In genomic region chr20:57450419-57450818, GRCh38 we compare ENCODE assay signal across 8 cellular contexts. TPM values are rescaled to one million over a fixed set of nuclear protein-coding genes. Genes with fewer than 3 reads are reported as not detected.
A peak's percentile ranks its signal among the peaks of the same experiment; 100 is the strongest.
DNase-seq lines count a peak whose midpoint lies in the region; ATAC-seq and TF ChIP-seq lines count a peak whose summit lies in the region.

No MANE protein-coding gene starts in this region.

- TF ChIP-seq CTCF in Peyer's patch (IDR thresholded peaks at IDR 0.05): no peak

- no peaks in the 10 kb centered on the region for H3K36me3 ChIP-seq in Peyer's patch

- no peaks in the 10 kb centered on the region for H3K9me3 ChIP-seq in Peyer's patch

- no peak overlapping the region for H3K27ac Mint-ChIP-seq in T-helper 2 cell treated with Interferon-gamma antibody and Interleukin-4, amounts not matched to agents 5 μg/mL and 100 μg/mL, for 36 hours
- H3K27ac Mint-ChIP-seq in immature natural killer cell: peak overlapping the region; percentile 42 to 94 (median 66)

- H3K4me3 ChIP-seq in Peyer's patch: no peak overlapping the region

- peaks cover 36% of the 10 kb centered on the region for H3K27me3 Mint-ChIP-seq in T-helper 2 cell treated with Interferon-gamma antibody and Interleukin-4, amounts not matched to agents 5 μg/mL and 100 μg/mL, for 36 hours (ENCODE audit: low read depth)
- H3K27me3 Mint-ChIP-seq in immature natural killer cell (ENCODE audit: low read depth in 3 of 3): peaks cover 2 to 4% (median 3%) of the 10 kb centered on the region in 3 donors

- peaks cover 0 to 27% (median 19%) of the 10 kb centered on the region in 4 donors for H3K4me1 ChIP-seq in Peyer's patch

- peak; percentile 80 for ATAC-seq in HG02981 (IDR thresholded peaks at IDR 0.05; ENCODE audit: unreplicated experiment)

- no peak for DNase-seq in T-helper 2 cell treated with Interferon-gamma antibody and Interleukin-4, amounts not matched to agents 5 μg/mL and 100 μg/mL, for 36 hours (ENCODE audit: low spot score)
- no peak for DNase-seq in T-helper 2 cell
- DNase-seq in Peyer's patch: peak in 2 of 3 donors; percentile 84 to 89
- peak; percentile 48 to 55 (median 51) for DNase-seq in immature natural killer cell
- DNase-seq in amniotic stem cell (lab: John Stamatoyannopoulos, UW): no peak
- no peak for DNase-seq in NCI-H2227 treated with DMSO at 0.1 percent for 48 hours (lab: John Stamatoyannopoulos, UW)
- no peak for DNase-seq in activated gamma-delta T cell treated with Interleukin-2 at 50 U/mL for 16 hours

- no peaks in the 10 kb centered on the region for H3K36me3 Mint-ChIP-seq in T-helper 2 cell treated with Interferon-gamma antibody and Interleukin-4, amounts not matched to agents 5 μg/mL and 100 μg/mL, for 36 hours (ENCODE audit: low read depth)
- H3K36me3 Mint-ChIP-seq in immature natural killer cell: no peaks in the 10 kb centered on the region

- H3K4me1 Mint-ChIP-seq in T-helper 2 cell treated with Interferon-gamma antibody and Interleukin-4, amounts not matched to agents 5 μg/mL and 100 μg/mL, for 36 hours (ENCODE audit: low read depth): peaks cover 28% of the 10 kb centered on the region
- H3K4me1 Mint-ChIP-seq in immature natural killer cell: peaks cover 42 to 44% of the 10 kb centered on the region in 2 donors

- no peak for TF ChIP-seq POLR2A in Peyer's patch (IDR thresholded peaks at IDR 0.05)

- no peaks in the 10 kb centered on the region for H3K27me3 ChIP-seq in Peyer's patch

- H3K27ac ChIP-seq in Peyer's patch: peak overlapping the region in 2 of 4 donors; percentile 50 to 63

- H3K4me3 Mint-ChIP-seq in T-helper 2 cell treated with Interferon-gamma antibody and Interleukin-4, amounts not matched to agents 5 μg/mL and 100 μg/mL, for 36 hours: peak overlapping the region; percentile 36
- H3K4me3 Mint-ChIP-seq in immature natural killer cell: peak overlapping the region; percentile 65 to 76 (median 75)

- H3K9me3 Mint-ChIP-seq in T-helper 2 cell treated with Interferon-gamma antibody and Interleukin-4, amounts not matched to agents 5 μg/mL and 100 μg/mL, for 36 hours: peaks cover 2% of the 10 kb centered on the region
- H3K9me3 Mint-ChIP-seq in immature natural killer cell: no peaks in the 10 kb centered on the region

RNA-seq across cellular contexts. Expression of gene RBM38, which starts 59.2 kb away (rescaled TPM):
- total RNA-seq in Peyer's patch: 10 to 100 TPM in 3 of 4 donors, 1 to 10 TPM in 1; 9.6 to 15.5 (median 12.8) TPM
- polyA plus RNA-seq in immature natural killer cell: 10 to 100 TPM; 43.6 to 89.1 (median 80.4) TPM

Comparison
In these comparisons a context has a peak if more than half of its experiments do, and no peak if none do; other contexts are left out.
1. DNase-seq: peak in Peyer's patch (2 of 3) and immature natural killer cell (3 of 3); none in T-helper 2 cell treated with Interferon-gamma antibody and Interleukin-4, amounts not matched to agents 5 μg/mL and 100 μg/mL, for 36 hours (single experiment), T-helper 2 cell (0 of 5), amniotic stem cell (single experiment), NCI-H2227 treated with DMSO at 0.1 percent for 48 hours (single experiment) and activated gamma-delta T cell treated with Interleukin-2 at 50 U/mL for 16 hours (single experiment).